In the genomic region with DNA sequence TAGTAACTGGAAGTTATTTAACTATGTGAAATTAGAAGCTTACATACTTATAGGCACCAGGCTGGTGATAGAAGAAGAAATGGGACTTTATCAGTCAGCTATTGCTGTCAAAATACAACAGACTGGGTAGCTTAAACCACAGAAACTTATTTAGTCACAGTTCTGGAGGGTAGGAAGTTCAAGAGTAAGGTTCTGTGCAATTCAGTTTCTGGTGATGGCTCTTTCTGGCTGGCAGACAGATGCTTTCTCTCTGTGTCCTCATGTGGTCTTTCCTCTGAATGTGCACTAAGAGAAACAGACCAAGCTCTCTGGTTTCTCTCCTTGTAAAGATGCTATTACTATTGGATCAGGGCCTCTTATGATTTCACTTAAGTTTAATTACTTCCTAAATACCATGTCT, we compare ENCODE assay signal across 14 cellular contexts.
DNase-seq lines count a peak whose midpoint lies in the region; ATAC-seq and TF ChIP-seq lines count a peak whose summit lies in the region.
"Had no signal": no experiment of that assay in that cellular context is flagged by ENCODE, and none has a peak within 500 bp of the region (broad histone marks: within the 10 kb centered on the region; RNA-seq: fewer than 3 reads in every experiment).

No MANE protein-coding gene starts in this region.

- 0 out of 2 replicates have a peak overlapping the region, but pooled peaks have one; percentile 4 for H2AFZ ChIP-seq in OCI-LY3 (ENCODE audit: low read depth, low read length)

- no peak for TF ChIP-seq CTCF in OCI-LY3 (IDR thresholded peaks at IDR 0.05; ENCODE audit: low read depth, low read length)
- TF ChIP-seq CTCF in activated CD8-positive, alpha-beta T cell treated with anti-CD3 and anti-CD28 coated beads for 36 hours (IDR thresholded peaks at IDR 0.05): no peak

- no peaks in the 10 kb centered on the region for H3K36me3 Mint-ChIP-seq in activated T-cell treated with anti-CD3 and anti-CD28 coated beads, Interleukin-2, amount 50 U/mL, for 72 hours (ENCODE audit: insufficient read depth in 2 of 2)
- H3K36me3 Mint-ChIP-seq in activated T-cell treated with anti-CD3 and anti-CD28 coated beads, Interleukin-2, amount 50 U/mL, for 24 hours (ENCODE audit: low read depth): no peaks in the 10 kb centered on the region
- no peaks in the 10 kb centered on the region for H3K36me3 Mint-ChIP-seq in activated CD8-positive, alpha-beta T cell treated with anti-CD3 and anti-CD28 coated beads for 36 hours (ENCODE audit: low read depth)

- peaks cover 16% of the 10 kb centered on the region for H3K36me3 ChIP-seq in OCI-LY3 (replicated peaks; ENCODE audit: low read depth, low read length)
- H3K36me3 ChIP-seq: ascending aorta had no signal

- peak overlapping the region; percentile 80 for H3K4me2 ChIP-seq in OCI-LY3 (ENCODE audit: low read length)
- H3K4me2 ChIP-seq: A549, KMS-11 had no signal

- peaks cover 10% of the 10 kb centered on the region for H3K4me1 Mint-ChIP-seq in activated T-cell treated with anti-CD3 and anti-CD28 coated beads, Interleukin-2, amount 50 U/mL, for 72 hours (ENCODE audit: low read depth)
- H3K4me1 Mint-ChIP-seq in activated T-cell treated with anti-CD3 and anti-CD28 coated beads, Interleukin-2, amount 50 U/mL, for 24 hours (ENCODE audit: low read depth): peaks cover 1% of the 10 kb centered on the region
- H3K4me1 Mint-ChIP-seq in activated CD8-positive, alpha-beta T cell treated with anti-CD3 and anti-CD28 coated beads for 36 hours (ENCODE audit: low read depth): no peaks in the 10 kb centered on the region

- POLR2A ChIA-PET in activated CD8-positive, alpha-beta T cell treated with anti-CD3 and anti-CD28 coated beads for 36 hours (lab: Charles Lee): no interaction called here

- no peak overlapping the region for H3K27ac Mint-ChIP-seq in activated T-cell treated with anti-CD3 and anti-CD28 coated beads, Interleukin-2, amount 50 U/mL, for 72 hours
- no peak overlapping the region for H3K27ac Mint-ChIP-seq in activated T-cell treated with anti-CD3 and anti-CD28 coated beads, Interleukin-2, amount 50 U/mL, for 24 hours
- no peak overlapping the region for H3K27ac Mint-ChIP-seq in activated CD8-positive, alpha-beta T cell treated with anti-CD3 and anti-CD28 coated beads for 36 hours

- H3K27me3 ChIP-seq in OCI-LY3 (ENCODE audit: low read depth, low read length): no peaks in the 10 kb centered on the region
- H3K27me3 ChIP-seq: ascending aorta had no signal

- no peaks in the 10 kb centered on the region for H3K27me3 Mint-ChIP-seq in activated T-cell treated with anti-CD3 and anti-CD28 coated beads, Interleukin-2, amount 50 U/mL, for 72 hours (ENCODE audit: low read depth)
- H3K27me3 Mint-ChIP-seq in activated T-cell treated with anti-CD3 and anti-CD28 coated beads, Interleukin-2, amount 50 U/mL, for 24 hours: no peaks in the 10 kb centered on the region
- no peaks in the 10 kb centered on the region for H3K27me3 Mint-ChIP-seq in activated CD8-positive, alpha-beta T cell treated with anti-CD3 and anti-CD28 coated beads for 36 hours

- DNase-seq in activated T-cell treated with anti-CD3 and anti-CD28 coated beads, Interleukin-2, amount 50 U/mL, for 72 hours: no peak
- DNase-seq in activated T-cell treated with anti-CD3 and anti-CD28 coated beads, Interleukin-2, amount 50 U/mL, for 24 hours: no peak
- DNase-seq in effector CD8-positive, alpha-beta T cell (lab: John Stamatoyannopoulos, UW): no peak
- DNase-seq in NCI-H526 (lab: John Stamatoyannopoulos, UW) (no peak), NCI-H748 treated with DMSO at 0.1 percent for 48 hours (lab: John Stamatoyannopoulos, UW) (no peak)
- no peak for DNase-seq in activated CD8-positive, alpha-beta T cell treated with anti-CD3 and anti-CD28 coated beads for 36 hours
- DNase-seq: activated CD8-positive, alpha-beta memory T cell treated with anti-CD3 and anti-CD28 coated beads for 24 hours; DMS79 treated with DMSO at 0.1 percent for 48 hours had no signal

- intact Hi-C loops in activated CD8-positive, alpha-beta T cell treated with anti-CD3 and anti-CD28 coated beads for 36 hours (cut with micrococcal nuclease): no loop called here

- peaks cover 44% of the 10 kb centered on the region for H3K4me1 ChIP-seq in OCI-LY3 (ENCODE audit: low read length)
- H3K4me1 ChIP-seq: A549, ascending aorta had no signal

- H3K9ac ChIP-seq in OCI-LY3 (ENCODE audit: low read length): peak overlapping the region; percentile 46; the same call in 1 of the 2 replicates
- H3K9ac ChIP-seq: KMS-11 had no signal

- CTCF ChIA-PET in activated CD8-positive, alpha-beta T cell treated with anti-CD3 and anti-CD28 coated beads for 36 hours (lab: Charles Lee): no interaction called here

- no peak overlapping the region for H3K4me3 Mint-ChIP-seq in activated T-cell treated with anti-CD3 and anti-CD28 coated beads, Interleukin-2, amount 50 U/mL, for 72 hours
- H3K4me3 Mint-ChIP-seq in activated T-cell treated with anti-CD3 and anti-CD28 coated beads, Interleukin-2, amount 50 U/mL, for 24 hours: no peak overlapping the region
- no peak overlapping the region for H3K4me3 Mint-ChIP-seq in activated CD8-positive, alpha-beta T cell treated with anti-CD3 and anti-CD28 coated beads for 36 hours

- peak overlapping the region; percentile 77 for H3K27ac ChIP-seq in OCI-LY3 (ENCODE audit: low read length)
- H3K27ac ChIP-seq: A549, ascending aorta, KMS-11 had no signal

- peak; percentile 75 to 80 for ATAC-seq in activated T-cell treated with anti-CD3 and anti-CD28 coated beads, Interleukin-2, amount 50 U/mL, for 72 hours (replicated peaks in 1 of 2)
- peak; percentile 87 for ATAC-seq in HG02970 (IDR thresholded peaks at IDR 0.05; ENCODE audit: low FRiP score, unreplicated experiment)
- no peak for ATAC-seq in activated CD8-positive, alpha-beta T cell treated with anti-CD3 and anti-CD28 coated beads for 36 hours
- ATAC-seq: A549, left lobe of liver had no signal

- no peaks in the 10 kb centered on the region for H4K20me1 ChIP-seq in OCI-LY3 (ENCODE audit: insufficient read depth, low read length)

- peaks cover 0 to 7% of the 10 kb centered on the region in 2 donors for H3K9me3 Mint-ChIP-seq in activated T-cell treated with anti-CD3 and anti-CD28 coated beads, Interleukin-2, amount 50 U/mL, for 72 hours
- H3K9me3 Mint-ChIP-seq in activated T-cell treated with anti-CD3 and anti-CD28 coated beads, Interleukin-2, amount 50 U/mL, for 24 hours: no peaks in the 10 kb centered on the region
- H3K9me3 Mint-ChIP-seq in activated CD8-positive, alpha-beta T cell treated with anti-CD3 and anti-CD28 coated beads for 36 hours: peaks cover 2% of the 10 kb centered on the region

- peaks cover 15% of the 10 kb centered on the region; the same call in 1 of the 2 replicates for H3K9me3 ChIP-seq in OCI-LY3 (ENCODE audit: insufficient read depth, low read length)
- H3K9me3 ChIP-seq: A549, ascending aorta had no signal

- peak overlapping the region; percentile 57 for H3K4me3 ChIP-seq in OCI-LY3 (ENCODE audit: low read length)
- H3K4me3 ChIP-seq: A549, ascending aorta had no signal

- no peaks in the 10 kb centered on the region for H3K79me2 ChIP-seq in OCI-LY3 (ENCODE audit: low read length)
